Comparison of ENCODE assay signal across 8 cellular contexts in genomic region chr19:19319725-19320361, GRCh38. TPM values are rescaled to one million over a fixed set of nuclear protein-coding genes. Genes with fewer than 3 reads are reported as not detected.
DNase-seq lines count a peak whose midpoint lies in the region; ATAC-seq and TF ChIP-seq lines count a peak whose summit lies in the region.

No MANE protein-coding gene starts in this region.

- H3K4me3 Mint-ChIP-seq in CD14-positive monocyte, result peak overlapping the region; percentile 90 to 99
- peak overlapping the region; percentile 97 for H3K4me3 Mint-ChIP-seq in activated naive CD8-positive, alpha-beta T cell

- TF ChIP-seq CTCF in CD14-positive monocyte (IDR thresholded peaks at IDR 0.05), result no peak
- no peak for TF ChIP-seq CTCF in kidney epithelial cell (IDR thresholded peaks at IDR 0.05; ENCODE audit: insufficient read depth, low read length, poor library complexity, severe bottlenecking)
- no peak for TF ChIP-seq CTCF in testis (IDR thresholded peaks at IDR 0.05)

- DNase-seq in CD14-positive monocyte (ENCODE audit: low spot score) (no peak), kidney epithelial cell (ENCODE audit: low read depth) (no peak), testis (no peak), HPDE6-E6E7 (ENCODE audit: extremely low spot score) (no peak), NCI-H1694 treated with DMSO at 0.1 percent for 48 hours (lab: John Stamatoyannopoulos, UW) (no peak), mesenteric fat pad (ENCODE audit: low spot score) (no peak)

- H3K9me3 Mint-ChIP-seq in CD14-positive monocyte, result no peaks in the 10 kb centered on the region
- H3K9me3 Mint-ChIP-seq in activated naive CD8-positive, alpha-beta T cell (ENCODE audit: low read depth), result no peaks in the 10 kb centered on the region

- H3K9me3 ChIP-seq in testis, result no peaks in the 10 kb centered on the region

- H3K27me3 ChIP-seq in kidney epithelial cell (ENCODE audit: control insufficient read depth, insufficient read depth, low read length), result no peaks in the 10 kb centered on the region
- H3K27me3 ChIP-seq in testis, result no peaks in the 10 kb centered on the region

- H3K36me3 ChIP-seq in kidney epithelial cell (ENCODE audit: control insufficient read depth, insufficient read depth, low read length) (no peaks in the 10 kb centered on the region), testis (ENCODE audit: low read depth, missing control alignments) (no peaks in the 10 kb centered on the region)

- H3K27ac ChIP-seq in testis, result peak overlapping the region; percentile 90 to 95

- H3K4me3 ChIP-seq in kidney epithelial cell (ENCODE audit: low read depth, low read length) (peak overlapping the region; percentile 100), testis (peak overlapping the region; percentile 98 to 99)

- WGBS in testis, 2 donors, result 1 to 3% methylated on average over 30 of the region's 32 CpGs

- peaks cover 27% of the 10 kb centered on the region for H3K4me1 Mint-ChIP-seq in CD14-positive monocyte
- H3K4me1 Mint-ChIP-seq in activated naive CD8-positive, alpha-beta T cell (ENCODE audit: low read depth), result peaks cover 45% of the 10 kb centered on the region

- H3K27me3 Mint-ChIP-seq in CD14-positive monocyte (ENCODE audit: low read depth in 3 of 3), result no peaks in the 10 kb centered on the region
- H3K27me3 Mint-ChIP-seq in activated naive CD8-positive, alpha-beta T cell, result no peaks in the 10 kb centered on the region

- intact Hi-C loops in CD14-positive monocyte (cut with micrococcal nuclease), result loop anchor here (5.0 to 10.0 kb wide), 3 partner anchors 125 to 297 kb away; partner anchors contain the start of genes BORCS8 (in 2 of the 2), RFXANK (in 2 of the 2) and PBX4 (in 1 of the 2)
- intact Hi-C loops in testis (cut with DNase I; ENCODE audit: low total_unique reads), result no loop called here

- peak; percentile 2 for ATAC-seq in HG02623 (IDR thresholded peaks at IDR 0.05; ENCODE audit: unreplicated experiment)

- H3K4me1 ChIP-seq in testis, result peaks cover 19% of the 10 kb centered on the region

- peak overlapping the region; percentile 97 to 100 (median 100) for H3K27ac Mint-ChIP-seq in CD14-positive monocyte
- peak overlapping the region; percentile 99 for H3K27ac Mint-ChIP-seq in activated naive CD8-positive, alpha-beta T cell

- H3K36me3 Mint-ChIP-seq in CD14-positive monocyte, result peaks cover 35 to 42% of the 10 kb centered on the region in 2 donors
- H3K36me3 Mint-ChIP-seq in activated naive CD8-positive, alpha-beta T cell, result peaks cover 2% of the 10 kb centered on the region

- no peak for TF ChIP-seq POLR2A in testis (IDR thresholded peaks at IDR 0.05)

RNA-seq across cellular contexts. Expression of gene SUGP1, which starts 0.5 kb away (rescaled TPM):
- polyA plus RNA-seq in CD14-positive monocyte, result 10 to 100 TPM; 17.4 to 18.1 TPM
- 44.0 and 47.9 TPM in 2 replicates for total RNA-seq in kidney epithelial cell
- total RNA-seq in testis, result 10 to 100 TPM; 87.4 to 98.8 TPM
- 89.8 TPM for polyA plus RNA-seq in testis (ENCODE audit: insufficient read depth, low read depth, low replicate concordance)
- 32.9 TPM for total RNA-seq in mesenteric fat pad

RNA-seq across cellular contexts. Expression of gene MAU2, which starts 0.8 kb away (rescaled TPM):
- polyA plus RNA-seq in CD14-positive monocyte (10 to 100 TPM in 1 of 2 donors, 1 to 10 TPM in 1; 7.4 to 14.5 TPM), testis (ENCODE audit: insufficient read depth, low read depth, low replicate concordance) (77.2 TPM)
- total RNA-seq in kidney epithelial cell (28.2 and 31.7 TPM in 2 replicates), testis (100 to 1,000 TPM; 143 to 151 TPM), mesenteric fat pad (45.4 TPM)

RNA-seq across cellular contexts. Expression of gene TM6SF2, which starts 46.7 kb away (rescaled TPM):
- polyA plus RNA-seq in CD14-positive monocyte (not detected), testis (ENCODE audit: insufficient read depth, low read depth, low replicate concordance) (0.96 TPM)
- total RNA-seq in kidney epithelial cell (0.42 and 1.1 TPM in 2 replicates), testis (1 to 10 TPM in 1 of 2 donors, under 1 TPM in 1; 0.93 to 1.2 TPM), mesenteric fat pad (1.3 TPM)
